ENCODE assay signal across 8 cellular contexts in genomic region chr9:74355107-74355506, GRCh38.
"Had no signal": no experiment of that assay in that cellular context is flagged by ENCODE, and none has a peak within 500 bp of the region (broad histone marks: within the 10 kb centered on the region; RNA-seq: fewer than 3 reads in every experiment).

No MANE protein-coding gene starts in this region.

- H3K27ac ChIP-seq: GM23248, HL-60 had no signal

- H2AFZ ChIP-seq: GM23248 had no signal

- H3K4me3 ChIP-seq: GM23248 had no signal

- DNase-seq: GM23248, GOT3, H9, HCEC 1CT, Kasumi-1, KG1 had no signal

- H3K9ac ChIP-seq: GM23248 had no signal

- FAIRE-seq: H54 had no signal
